12 cellular contexts compared by ENCODE assay signal in the genomic region with DNA sequence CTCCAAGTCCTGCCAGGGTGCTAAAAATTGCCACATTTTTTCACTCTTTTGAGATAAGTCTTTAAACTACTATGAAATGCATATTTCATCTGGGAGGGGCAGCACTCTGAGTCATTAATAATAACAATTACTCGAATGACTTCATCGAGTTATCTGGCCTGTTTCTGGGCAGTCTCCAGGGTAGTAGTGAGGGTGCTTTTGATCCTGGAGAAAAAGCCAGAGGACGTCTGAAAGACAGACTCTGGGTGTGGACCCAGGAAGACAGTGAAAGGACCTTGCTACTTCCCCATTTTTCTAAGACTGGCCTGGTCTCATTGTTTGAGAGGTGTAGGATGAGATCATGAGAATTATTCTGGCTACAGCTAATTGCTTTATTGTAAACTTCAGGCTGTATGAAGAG. TPM values are rescaled to one million over a fixed set of nuclear protein-coding genes. Genes with fewer than 3 reads are reported as not detected.
DNase-seq lines count a peak whose midpoint lies in the region; ATAC-seq and TF ChIP-seq lines count a peak whose summit lies in the region.
"Had no signal": no experiment of that assay in that cellular context is flagged by ENCODE, and none has a peak within 500 bp of the region (broad histone marks: within the 10 kb centered on the region; RNA-seq: fewer than 3 reads in every experiment).

No MANE protein-coding gene starts in this region.

- ATAC-seq in GM18520 (IDR thresholded peaks at IDR 0.05; ENCODE audit: unreplicated experiment) (no peak), HG02973 (IDR thresholded peaks at IDR 0.05; ENCODE audit: unreplicated experiment) (no peak)
- ATAC-seq: activated T-cell treated with anti-CD3 and anti-CD28 coated beads, Interleukin-2, amount 50 U/mL, for 4 hours had no signal

- H3K4me1 ChIP-seq in SK-N-SH (ENCODE audit: control insufficient read depth in 1 of 2, insufficient read depth in 2 of 2, low read depth in 1 of 2, low read length in 1 of 2), result no peaks in the 10 kb centered on the region

- no peaks in the 10 kb centered on the region for H3K36me3 Mint-ChIP-seq in osteocyte (ENCODE audit: unreplicated experiment)

- peak overlapping the region; percentile 76 for H2AFZ ChIP-seq in SK-N-SH (ENCODE audit: low read depth)

- H3K4me3 ChIP-seq in SK-N-SH (ENCODE audit: low read depth in 2 of 2, low read length in 1 of 2), result no peak overlapping the region
- no peak overlapping the region for H3K4me3 ChIP-seq in fibroblast of villous mesenchyme (ENCODE audit: low read depth, low read length)

- WGBS in SK-N-SH (ENCODE audit: low lambda C conversion rate), result 2% methylated on average over 3 of the region's 3 CpGs

- H3K27ac Mint-ChIP-seq in osteocyte (ENCODE audit: unreplicated experiment), result peak overlapping the region; percentile 63
- H3K27ac Mint-ChIP-seq: activated B cell treated with CpG ODN at 0.5 μM for 24 hours; CD4-positive, alpha-beta T cell had no signal

- no peaks in the 10 kb centered on the region for H4K20me1 ChIP-seq in SK-N-SH (ENCODE audit: insufficient read depth)

- no peaks in the 10 kb centered on the region for H3K9me2 ChIP-seq in SK-N-SH

- TF ChIP-seq RAD21 in SK-N-SH (IDR thresholded peaks at IDR 0.05; ENCODE audit: low read length), result no peak

- no peaks in the 10 kb centered on the region for H3K27me3 ChIP-seq in SK-N-SH (ENCODE audit: insufficient read depth)

- TF ChIP-seq EP300 in SK-N-SH (IDR thresholded peaks at IDR 0.05; ENCODE audit: borderline replicate concordance in 1 of 2, low read depth in 1 of 2, low read length in 1 of 2), result no peak

- H3K9ac ChIP-seq in SK-N-SH, result no peak overlapping the region

- peaks cover 2% of the 10 kb centered on the region for H3K27me3 Mint-ChIP-seq in osteocyte (ENCODE audit: unreplicated experiment)
- H3K27me3 Mint-ChIP-seq: activated B cell treated with CpG ODN at 0.5 μM for 24 hours had no signal

- no peaks in the 10 kb centered on the region for H3F3A ChIP-seq in SK-N-SH (replicated peaks; ENCODE audit: insufficient read depth)

- H3K9me3 ChIP-seq in SK-N-SH, result no peaks in the 10 kb centered on the region

- DNase-seq in ELR (ENCODE audit: low read depth) (peak; percentile 48), SK-N-SH (no peak), fibroblast of villous mesenchyme (ENCODE audit: low read depth) (peak; percentile 40), osteocyte (ENCODE audit: extremely low spot score, unreplicated experiment) (no peak), NOMO-1 (lab: John Stamatoyannopoulos, UW; ENCODE audit: unreplicated experiment in 2 of 2) (no peak), NCI-H1092 (lab: John Stamatoyannopoulos, UW) (no peak)
- DNase-seq: activated B cell treated with CpG ODN at 0.5 μM for 24 hours; activated T-cell treated with anti-CD3 and anti-CD28 coated beads, Interleukin-2, amount 50 U/mL, for 4 hours; CD4-positive, alpha-beta T cell; RPMI8226 had no signal

- no peaks in the 10 kb centered on the region for H3K79me2 ChIP-seq in SK-N-SH (ENCODE audit: insufficient read depth)

- 0 out of 2 replicates have a peak overlapping the region, but pooled peaks have one; percentile 10 for H3K4me2 ChIP-seq in SK-N-SH

- H3K4me3 Mint-ChIP-seq in osteocyte (ENCODE audit: unreplicated experiment), result no peak overlapping the region
- H3K4me3 Mint-ChIP-seq: activated B cell treated with CpG ODN at 0.5 μM for 24 hours; activated T-cell treated with anti-CD3 and anti-CD28 coated beads, Interleukin-2, amount 50 U/mL, for 4 hours; CD4-positive, alpha-beta T cell had no signal

- H3K4me1 Mint-ChIP-seq in osteocyte (ENCODE audit: unreplicated experiment), result peaks cover 15% of the 10 kb centered on the region
- H3K4me1 Mint-ChIP-seq: activated B cell treated with CpG ODN at 0.5 μM for 24 hours had no signal

- CTCF ChIA-PET in SK-N-SH (lab: Yijun Ruan, JAX), result interaction anchor here (1.2 to 1.3 kb wide), 2 partner anchors 9 to 333 kb away, joined by 3 to 4 read pairs; no protein-coding TSS in a partner anchor

- no peak overlapping the region for H3K27ac ChIP-seq in SK-N-SH (ENCODE audit: low read depth in 2 of 2, low read length in 1 of 2)

- H3K9me3 Mint-ChIP-seq in osteocyte (ENCODE audit: unreplicated experiment), result no peaks in the 10 kb centered on the region
- H3K9me3 Mint-ChIP-seq: activated T-cell treated with anti-CD3 and anti-CD28 coated beads, Interleukin-2, amount 50 U/mL, for 4 hours had no signal

- no peak for TF ChIP-seq CTCF in SK-N-SH (IDR thresholded peaks at IDR 0.05)
- TF ChIP-seq CTCF in fibroblast of villous mesenchyme (IDR thresholded peaks at IDR 0.05; ENCODE audit: insufficient read depth, low read depth, low read length), result no peak
- no peak for TF ChIP-seq CTCF in osteocyte (IDR thresholded peaks at IDR 0.05)

- POLR2A ChIA-PET in SK-N-SH (lab: Yijun Ruan, JAX), result no interaction called here

- H3K36me3 ChIP-seq in SK-N-SH (replicated peaks in 1 of 2; ENCODE audit: control insufficient read depth in 1 of 2, insufficient read depth in 2 of 2, low read length in 1 of 2), result no peaks in the 10 kb centered on the region

TF ChIP-seq in SK-N-SH, 30 proteins besides CTCF, POLR2A, EP300 and RAD21:
- TF ChIP-seq RCOR1 (IDR thresholded peaks at IDR 0.05; ENCODE audit: low read length), result no peak
- TF ChIP-seq FOXJ3 (CRISPR knock-in tag; IDR thresholded peaks at IDR 0.05), result no peak
- no peak for TF ChIP-seq TCF12 (IDR thresholded peaks at IDR 0.05)
- TF ChIP-seq NRF1 (IDR thresholded peaks at IDR 0.05; ENCODE audit: low read depth, low read length), result no peak
- TF ChIP-seq GABPA (IDR thresholded peaks at IDR 0.05; ENCODE audit: low read depth), result no peak
- TF ChIP-seq FOXM1 (IDR thresholded peaks at IDR 0.05; ENCODE audit: low read depth), result no peak
- TF ChIP-seq MEF2A (IDR thresholded peaks at IDR 0.05; ENCODE audit: borderline replicate concordance, low read depth), result no peak
- TF ChIP-seq, protein P1, sequence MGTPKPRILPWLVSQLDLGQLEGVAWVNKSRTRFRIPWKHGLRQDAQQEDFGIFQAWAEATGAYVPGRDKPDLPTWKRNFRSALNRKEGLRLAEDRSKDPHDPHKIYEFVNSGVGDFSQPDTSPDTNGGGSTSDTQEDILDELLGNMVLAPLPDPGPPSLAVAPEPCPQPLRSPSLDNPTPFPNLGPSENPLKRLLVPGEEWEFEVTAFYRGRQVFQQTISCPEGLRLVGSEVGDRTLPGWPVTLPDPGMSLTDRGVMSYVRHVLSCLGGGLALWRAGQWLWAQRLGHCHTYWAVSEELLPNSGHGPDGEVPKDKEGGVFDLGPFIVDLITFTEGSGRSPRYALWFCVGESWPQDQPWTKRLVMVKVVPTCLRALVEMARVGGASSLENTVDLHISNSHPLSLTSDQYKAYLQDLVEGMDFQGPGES (IDR thresholded peaks at IDR 0.05; ENCODE audit: low read depth, low read length), result no peak
- TF ChIP-seq ELF1 (IDR thresholded peaks at IDR 0.05), result no peak
- no peak for TF ChIP-seq NFIC (IDR thresholded peaks at IDR 0.05; ENCODE audit: borderline replicate concordance)
TF ChIP-seq in SK-N-SH: peak in this region for 0.

RNA-seq across cellular contexts. Expression of a gene that starts 42.2 kb away (rescaled TPM):
- 5.1 TPM in 2 replicates for polyA plus RNA-seq in SK-N-SH (2012; rRNA removed)
- 5.9 and 6.4 TPM in 2 replicates for polyA plus RNA-seq in SK-N-SH (2012; cell fraction: cytosol; rRNA removed)
- polyA plus RNA-seq in SK-N-SH (2012; cell fraction: nucleus; rRNA removed), result 2.1 TPM in 2 replicates
- 6.8 and 8.6 TPM in 2 replicates for total RNA-seq in fibroblast of villous mesenchyme
- 19.8 and 23.1 TPM in 2 replicates for total RNA-seq in osteocyte

Comparison
In these comparisons a context has a peak if more than half of its experiments do, and no peak if none do; other contexts are left out.
1. DNase-seq: peak in ELR (single experiment) and fibroblast of villous mesenchyme (single experiment); none in SK-N-SH (single experiment), osteocyte (single experiment), NOMO-1 (0 of 2) and NCI-H1092 (single experiment).